Comparison of ENCODE assay signal across 1 cellular context in genomic region chr2:135052042-135052876, GRCh38.
TF ChIP-seq lines count a peak whose summit lies in the region.

TSS of gene RAB3GAP1 (plus strand) at chr2:135052292. CDS start at chr2:135052308, 16 bp downstream.

TF ChIP-seq in HepG2, 621 proteins besides CTCF, POLR2A, EP300 and RAD21 (continued from another document and continues in another):
- TF ChIP-seq ZNF512B (CRISPR knock-in tag; IDR thresholded peaks at IDR 0.05; ENCODE audit: borderline replicate concordance) (no peak), FIP1L1 (IDR thresholded peaks at IDR 0.05; ENCODE audit: borderline replicate concordance, insufficient read depth, low read depth, low read length) (no peak), SOX6 (IDR thresholded peaks at IDR 0.05) (no peak), SOX6 (CRISPR knock-in tag; IDR thresholded peaks at IDR 0.05) (peak; percentile 48), ZNF781 (CRISPR knock-in tag; IDR thresholded peaks at IDR 0.05; ENCODE audit: borderline replicate concordance, not compliant biosample characterization) (peak; percentile 38), SP1 (IDR thresholded peaks at IDR 0.05) (no peak), SP1 (CRISPR knock-in tag; IDR thresholded peaks at IDR 0.05) (peak; percentile 30), MAFG (CRISPR knock-in tag; IDR thresholded peaks at IDR 0.05) (no peak), ATF5 (CRISPR knock-in tag; IDR thresholded peaks at IDR 0.05; ENCODE audit: low read depth) (no peak), MEIS2 (CRISPR knock-in tag; IDR thresholded peaks at IDR 0.05) (peak; percentile 61), ZNF30 (CRISPR knock-in tag; IDR thresholded peaks at IDR 0.05) (no peak; the same call in 1 of the 2 replicates), BORCS8-MEF2B (CRISPR knock-in tag; IDR thresholded peaks at IDR 0.05) (peak; percentile 67; the same call in 1 of the 2 replicates), ZBTB7A (CRISPR knock-in tag; IDR thresholded peaks at IDR 0.05) (no peak), ZNF513 (CRISPR knock-in tag; conservative IDR thresholded peaks at IDR 0.05) (no peak), NR1H2 (CRISPR knock-in tag; IDR thresholded peaks at IDR 0.05; ENCODE audit: borderline replicate concordance, low read depth) (no peak), ZBED4 (CRISPR knock-in tag; IDR thresholded peaks at IDR 0.05; ENCODE audit: borderline replicate concordance) (no peak), REXO4 (CRISPR knock-in tag; IDR thresholded peaks at IDR 0.05; ENCODE audit: borderline replicate concordance) (no peak), ZNF598 (CRISPR knock-in tag; IDR thresholded peaks at IDR 0.05; ENCODE audit: borderline replicate concordance) (peak; percentile 56; the same call in 1 of the 2 replicates), EHMT2 (IDR thresholded peaks at IDR 0.05; ENCODE audit: borderline replicate concordance, low read depth, low read length) (0 out of 2 replicates have a peak, but pooled peaks have one; percentile 28), TOPORS (CRISPR knock-in tag; IDR thresholded peaks at IDR 0.05) (peak; percentile 38; the same call in 1 of the 2 replicates), PHF8 (CRISPR knock-in tag; IDR thresholded peaks at IDR 0.05) (peak; percentile 96), POLR2G (IDR thresholded peaks at IDR 0.05; ENCODE audit: low read depth, low read length) (peak; percentile 96), ZNF331 (CRISPR knock-in tag; IDR thresholded peaks at IDR 0.05) (peak; percentile 58), BRD4 (CRISPR knock-in tag; IDR thresholded peaks at IDR 0.05) (peak; percentile 53; the same call in 1 of the 2 replicates), SKIL (CRISPR knock-in tag; IDR thresholded peaks at IDR 0.05; ENCODE audit: borderline replicate concordance) (no peak; the same call in 1 of the 2 replicates), ZNF552 (CRISPR knock-in tag; IDR thresholded peaks at IDR 0.05; ENCODE audit: borderline replicate concordance) (peak; percentile 35; the same call in 1 of the 2 replicates), ZBTB49 (CRISPR knock-in tag; IDR thresholded peaks at IDR 0.05; ENCODE audit: borderline replicate concordance) (no peak), GTF2F1 (IDR thresholded peaks at IDR 0.05; ENCODE audit: low read length) (no peak), ZNF724P (CRISPR knock-in tag; IDR thresholded peaks at IDR 0.05; ENCODE audit: borderline replicate concordance) (0 out of 2 replicates have a peak, but pooled peaks have one; percentile 31), ZNF619 (CRISPR knock-in tag; IDR thresholded peaks at IDR 0.05) (peak; percentile 88), ZNF512 (CRISPR knock-in tag; IDR thresholded peaks at IDR 0.05) (peak; percentile 76), ZNF20 (CRISPR knock-in tag; IDR thresholded peaks at IDR 0.05) (no peak), HOXA3 (CRISPR knock-in tag; IDR thresholded peaks at IDR 0.05) (peak; percentile 87), ATF3 (CRISPR knock-in tag; IDR thresholded peaks at IDR 0.05) (peak; percentile 4; the same call in 1 of the 2 replicates), ARID2 (CRISPR knock-in tag; IDR thresholded peaks at IDR 0.05; ENCODE audit: borderline replicate concordance) (peak; percentile 83), ZNF749 (CRISPR knock-in tag; IDR thresholded peaks at IDR 0.05; ENCODE audit: borderline replicate concordance) (no peak), SMYD3 (CRISPR knock-in tag; IDR thresholded peaks at IDR 0.05) (peak; percentile 80; the same call in 1 of the 2 replicates), PATZ1 (CRISPR knock-in tag; IDR thresholded peaks at IDR 0.05) (peak; percentile 85), TEF (CRISPR knock-in tag; IDR thresholded peaks at IDR 0.05) (no peak), RBAK (CRISPR knock-in tag; IDR thresholded peaks at IDR 0.05) (0 out of 2 replicates have a peak, but pooled peaks have one; percentile 37)
